Comparison of ENCODE assay signal across 8 cellular contexts in genomic region chr11:62610814-62611704, GRCh38. TPM values are rescaled to one million over a fixed set of nuclear protein-coding genes. Genes with fewer than 3 reads are reported as not detected.
DNase-seq lines count a peak whose midpoint lies in the region; ATAC-seq and TF ChIP-seq lines count a peak whose summit lies in the region.

No MANE protein-coding gene starts in this region.

- H3K9me2 ChIP-seq in OCI-LY1 (ENCODE audit: low read depth, low read length): no peaks in the 10 kb centered on the region

- peak overlapping the region; percentile 94 for H3K27ac Mint-ChIP-seq in CD4-positive, alpha-beta T cell
- no peak overlapping the region for H3K27ac Mint-ChIP-seq in endodermal cell
- peak overlapping the region; percentile 97 for H3K27ac Mint-ChIP-seq in osteocyte (ENCODE audit: unreplicated experiment)

- no peaks in the 10 kb centered on the region for H4K20me1 ChIP-seq in OCI-LY1 (ENCODE audit: insufficient read depth, low read length)

- no peaks in the 10 kb centered on the region for H3K9me3 Mint-ChIP-seq in CD4-positive, alpha-beta T cell
- H3K9me3 Mint-ChIP-seq in endodermal cell (no peaks in the 10 kb centered on the region), osteocyte (ENCODE audit: unreplicated experiment) (no peaks in the 10 kb centered on the region)

- peaks cover 19% of the 10 kb centered on the region for H3K36me3 ChIP-seq in OCI-LY1 (ENCODE audit: insufficient read depth, low read length)
- H3K36me3 ChIP-seq in endodermal cell (ENCODE audit: control insufficient read depth, insufficient read depth, low read length): no peaks in the 10 kb centered on the region

- H3K27me3 ChIP-seq in CD4-positive, alpha-beta T cell (ENCODE audit: control insufficient read depth, insufficient read depth, low read length): no peaks in the 10 kb centered on the region
- H3K27me3 ChIP-seq in OCI-LY1 (ENCODE audit: insufficient read depth, low read length): no peaks in the 10 kb centered on the region
- H3K27me3 ChIP-seq in endodermal cell (ENCODE audit: control insufficient read depth, insufficient read depth, low read length, poor library complexity, severe bottlenecking): no peaks in the 10 kb centered on the region

- intact Hi-C loops in CD4-positive, alpha-beta T cell (cut with DNase I, micrococcal nuclease): loop anchor here in 1 of 2 experiments (5.0 kb wide), 1 partner anchor 41 kb away; the partner anchor contains the start of gene INTS5

- H3K4me3 ChIP-seq in OCI-LY1 (ENCODE audit: low read depth, low read length, poor library complexity, severe bottlenecking): peak overlapping the region; percentile 78
- H3K4me3 ChIP-seq in endodermal cell (ENCODE audit: low read length): peak overlapping the region; percentile 89

- H3K4me2 ChIP-seq in OCI-LY1 (ENCODE audit: low read length): peak overlapping the region; percentile 94

- CTCF ChIA-PET in CD4-positive, alpha-beta T cell (lab: Charles Lee): interaction anchor here (0.8 to 3.0 kb wide), 13 partner anchors 10 to 186 kb away, joined by 3 to 20 read pairs (median 4); partner anchors contain the start of genes B3GAT3, C11orf98, CSKMT and EEF1G

- no peaks in the 10 kb centered on the region for H3K9me3 ChIP-seq in CD4-positive, alpha-beta T cell (ENCODE audit: control insufficient read depth, low read length)
- no peaks in the 10 kb centered on the region for H3K9me3 ChIP-seq in OCI-LY1 (ENCODE audit: low read length)
- H3K9me3 ChIP-seq in endodermal cell (ENCODE audit: control insufficient read depth, low read length): no peaks in the 10 kb centered on the region

- H3K4me3 Mint-ChIP-seq in CD4-positive, alpha-beta T cell: peak overlapping the region; percentile 90
- H3K4me3 Mint-ChIP-seq in endodermal cell (peak overlapping the region; percentile 74), osteocyte (ENCODE audit: unreplicated experiment) (peak overlapping the region; percentile 93)

- peaks cover 51% of the 10 kb centered on the region for H3K36me3 Mint-ChIP-seq in CD4-positive, alpha-beta T cell (ENCODE audit: low read depth)
- H3K36me3 Mint-ChIP-seq in endodermal cell (ENCODE audit: low read depth): peaks cover 9% of the 10 kb centered on the region
- H3K36me3 Mint-ChIP-seq in osteocyte (ENCODE audit: unreplicated experiment): peaks cover 10% of the 10 kb centered on the region

- TF ChIP-seq CTCF in CD4-positive, alpha-beta T cell (IDR thresholded peaks at IDR 0.05): no peak
- TF ChIP-seq CTCF in OCI-LY1 (IDR thresholded peaks at IDR 0.05; ENCODE audit: low read length) (no peak), endodermal cell (conservative IDR thresholded peaks at IDR 0.05) (no peak), osteocyte (IDR thresholded peaks at IDR 0.05) (no peak)

- peaks cover 40% of the 10 kb centered on the region for H3K4me1 ChIP-seq in OCI-LY1 (ENCODE audit: insufficient read depth, low read length, severe bottlenecking)
- peaks cover 7% of the 10 kb centered on the region for H3K4me1 ChIP-seq in endodermal cell (ENCODE audit: control insufficient read depth, insufficient read depth, low read length)

- H2AFZ ChIP-seq in OCI-LY1 (ENCODE audit: low read length): no peak overlapping the region

- H3K4me1 Mint-ChIP-seq in CD4-positive, alpha-beta T cell (ENCODE audit: low read depth): peaks cover 47% of the 10 kb centered on the region
- peaks cover 36% of the 10 kb centered on the region for H3K4me1 Mint-ChIP-seq in endodermal cell
- H3K4me1 Mint-ChIP-seq in osteocyte (ENCODE audit: unreplicated experiment): peaks cover 19% of the 10 kb centered on the region

- H3K9ac ChIP-seq in OCI-LY1 (ENCODE audit: low read length) (peak overlapping the region; percentile 94), endodermal cell (ENCODE audit: extremely low read depth, low read length, poor library complexity, severe bottlenecking) (peak overlapping the region; percentile 67)

- no peaks in the 10 kb centered on the region; the same call in 1 of the 2 replicates for H3F3A ChIP-seq in OCI-LY1 (ENCODE audit: insufficient read depth, low read length)

- peak overlapping the region; percentile 90 for H3K27ac ChIP-seq in CD4-positive, alpha-beta T cell (ENCODE audit: low read depth, low read length)
- H3K27ac ChIP-seq in OCI-LY1 (ENCODE audit: low read depth, low read length, poor library complexity, severe bottlenecking) (peak overlapping the region; percentile 73), endodermal cell (ENCODE audit: low read depth, low read length) (no peak overlapping the region)

- no peaks in the 10 kb centered on the region for H3K27me3 Mint-ChIP-seq in CD4-positive, alpha-beta T cell
- H3K27me3 Mint-ChIP-seq in endodermal cell (ENCODE audit: insufficient read depth) (no peaks in the 10 kb centered on the region), osteocyte (ENCODE audit: unreplicated experiment) (no peaks in the 10 kb centered on the region)

- WGBS in endodermal cell (ENCODE audit: insufficient coverage in 1 of 2, insufficient read length in 1 of 2), 2 experiments: 83 to 87% methylated on average over 6 to 26 of the region's 28 CpGs

- POLR2A ChIA-PET in CD4-positive, alpha-beta T cell (lab: Charles Lee): interaction anchor here (0.8 to 5.7 kb wide), 13 partner anchors 10 to 245 kb away, joined by 3 to 55 read pairs (median 8); partner anchors contain the start of genes B3GAT3, C11orf98, CSKMT and EEF1G

- no peak for DNase-seq in CD4-positive, alpha-beta T cell
- DNase-seq in endodermal cell (no peak), osteocyte (ENCODE audit: extremely low spot score, unreplicated experiment) (no peak), H4 (ENCODE audit: low spot score) (no peak), middle frontal gyrus (ENCODE audit: extremely low spot score, low spot score) (no peak), A172 (ENCODE audit: low spot score) (no peak), hepatic stellate cell (ENCODE audit: low spot score) (no peak)

- ATAC-seq in CD4-positive, alpha-beta T cell (ENCODE audit: poor library complexity): no peak

- H3K79me2 ChIP-seq in OCI-LY1 (ENCODE audit: insufficient read depth, low read length): no peaks in the 10 kb centered on the region

RNA-seq across cellular contexts. Expression of gene EML3, which starts 1.5 kb away (rescaled TPM):
- total RNA-seq in CD4-positive, alpha-beta T cell: 100 to 1,000 TPM; 142 to 144 TPM
- 10 to 100 TPM; 51.5 to 57.7 TPM for total RNA-seq in endodermal cell
- polyA plus RNA-seq in endodermal cell (2013, experiment 1 of 2): 27.2 TPM
- polyA plus RNA-seq in endodermal cell (2013, experiment 2 of 2): 23.1 TPM
- 78.8 and 80.9 TPM in 2 replicates for total RNA-seq in osteocyte
- total RNA-seq in H4 (2014; rRNA removed; shearing (Covaris generic)): 10.1 and 13.8 TPM in 2 replicates
- 16.0 and 19.5 TPM in 2 replicates for total RNA-seq in A172 (2014; rRNA removed; shearing (Covaris generic))

RNA-seq across cellular contexts. Expression of gene ROM1, which starts 2.0 kb away (rescaled TPM):
- total RNA-seq in CD4-positive, alpha-beta T cell: under 1 TPM; 0.42 to 0.71 TPM
- 1 to 10 TPM in 1 of 2 donors, under 1 TPM in 1; 0.71 to 1.3 TPM for total RNA-seq in endodermal cell
- 0.71 TPM for polyA plus RNA-seq in endodermal cell (2013, experiment 1 of 2)
- 1.2 TPM for polyA plus RNA-seq in endodermal cell (2013, experiment 2 of 2)
- 3.3 and 4.4 TPM in 2 replicates for total RNA-seq in osteocyte
- 4.2 and 11.4 TPM in 2 replicates for total RNA-seq in H4 (2014; rRNA removed; shearing (Covaris generic))
- total RNA-seq in A172 (2014; rRNA removed; shearing (Covaris generic)): 3.4 and 6.4 TPM in 2 replicates

RNA-seq across cellular contexts. Expression of gene MTA2, which starts 9.4 kb away (rescaled TPM):
- 100 to 1,000 TPM; 167 to 172 TPM for total RNA-seq in CD4-positive, alpha-beta T cell
- 100 to 1,000 TPM; 131 to 155 TPM for total RNA-seq in endodermal cell
- polyA plus RNA-seq in endodermal cell (2013, experiment 1 of 2): 118 TPM
- polyA plus RNA-seq in endodermal cell (2013, experiment 2 of 2): 114 TPM
- 91.6 and 107 TPM in 2 replicates for total RNA-seq in osteocyte
- total RNA-seq in H4 (2014; rRNA removed; shearing (Covaris generic)): 96.1 and 108 TPM in 2 replicates
- 114 and 139 TPM in 2 replicates for total RNA-seq in A172 (2014; rRNA removed; shearing (Covaris generic))

RNA-seq across cellular contexts. Expression of gene B3GAT3, which starts 10.7 kb away (rescaled TPM):
- total RNA-seq in CD4-positive, alpha-beta T cell: 10 to 100 TPM; 47.2 to 49.5 TPM
- total RNA-seq in endodermal cell (10 to 100 TPM; 38.6 to 53.9 TPM), osteocyte (35.8 and 41.4 TPM in 2 replicates)
- polyA plus RNA-seq in endodermal cell (2013, experiment 1 of 2): 35.8 TPM
- 35.8 TPM for polyA plus RNA-seq in endodermal cell (2013, experiment 2 of 2)
- total RNA-seq in H4 (2014; rRNA removed; shearing (Covaris generic)): 13.5 and 26.0 TPM in 2 replicates
- total RNA-seq in A172 (2014; rRNA removed; shearing (Covaris generic)): 58.9 and 67.7 TPM in 2 replicates

RNA-seq across cellular contexts. Expression of gene TUT1, which starts 19.7 kb away (rescaled TPM):
- 10 to 100 TPM; 25.5 to 26.2 TPM for total RNA-seq in CD4-positive, alpha-beta T cell
- total RNA-seq in endodermal cell: 10 to 100 TPM; 16.0 to 33.5 TPM
- polyA plus RNA-seq in endodermal cell (2013, experiment 1 of 2): 22.9 TPM
- 19.0 TPM for polyA plus RNA-seq in endodermal cell (2013, experiment 2 of 2)
- 12.7 and 15.6 TPM in 2 replicates for total RNA-seq in osteocyte
- 2.3 and 5.4 TPM in 2 replicates for total RNA-seq in H4 (2014; rRNA removed; shearing (Covaris generic))
- 7.9 and 9.6 TPM in 2 replicates for total RNA-seq in A172 (2014; rRNA removed; shearing (Covaris generic))
